Comparison of ENCODE assay signal across 24 cellular contexts in genomic region chr9:78324682-78325081, GRCh38.
"Had no signal": no experiment of that assay in that cellular context is flagged by ENCODE, and none has a peak within 500 bp of the region (broad histone marks: within the 10 kb centered on the region; RNA-seq: fewer than 3 reads in every experiment).

No MANE protein-coding gene starts in this region.

- H3K36me3 ChIP-seq: ascending aorta, esophagus muscularis mucosa, heart right ventricle, sigmoid colon, thoracic aorta, upper lobe of left lung had no signal

- H3K9me3 ChIP-seq: ascending aorta, esophagus muscularis mucosa, gastroesophageal sphincter, sigmoid colon, thoracic aorta, upper lobe of left lung had no signal

- H3K9me3 Mint-ChIP-seq: activated CD4-positive, alpha-beta T cell treated with anti-CD3 and anti-CD28 coated beads, Interleukin-2, amount 10 ng/mL, durations not matched to agents 7 days and 5 days; activated T-cell treated with anti-CD3 and anti-CD28 coated beads, Interleukin-2, amount 50 U/mL, for 4 hours; dendritic cell treated with granulocyte-macrophage colony-stimulating factor and Interleukin-4, amounts not matched to agents 40 ng/mL and 50 ng/mL, for 4 days; immature natural killer cell; T-helper 2 cell treated with Interferon-gamma antibody and Interleukin-4, amounts not matched to agents 5 μg/mL and 100 μg/mL, for 36 hours had no signal

- H3K4me1 ChIP-seq: ascending aorta, upper lobe of left lung had no signal

- FAIRE-seq: endothelial cell of umbilical vein, TTC549 had no signal

- H3K4me3 ChIP-seq: ascending aorta, esophagus muscularis mucosa, gastroesophageal sphincter, heart right ventricle, sigmoid colon, thoracic aorta, upper lobe of left lung had no signal

- H3K27ac Mint-ChIP-seq: activated CD4-positive, alpha-beta T cell treated with anti-CD3 and anti-CD28 coated beads, Interleukin-2, amount 10 ng/mL, durations not matched to agents 7 days and 5 days; dendritic cell treated with granulocyte-macrophage colony-stimulating factor and Interleukin-4, amounts not matched to agents 40 ng/mL and 50 ng/mL, for 4 days; immature natural killer cell; memory B cell; stimulated activated memory B cell treated with anti-CD40 and anti-IgM and Interleukin-4, amounts not matched to agents 10 μg/mL and 1 μg/mL and 100 μg/mL, for 72 hours had no signal

- H3K4me3 Mint-ChIP-seq: activated CD4-positive, alpha-beta T cell treated with anti-CD3 and anti-CD28 coated beads, Interleukin-2, amount 10 ng/mL, durations not matched to agents 7 days and 5 days; activated CD8-positive, alpha-beta T cell treated with anti-CD3 and anti-CD28 coated beads, Interleukin-2, amount 10 ng/mL, durations not matched to agents 7 days and 5 days; activated T-cell treated with anti-CD3 and anti-CD28 coated beads, Interleukin-2, amount 50 U/mL, for 4 hours; dendritic cell treated with granulocyte-macrophage colony-stimulating factor and Interleukin-4, amounts not matched to agents 40 ng/mL and 50 ng/mL, for 4 days; immature natural killer cell; memory B cell; stimulated activated memory B cell treated with anti-CD40 and anti-IgM and Interleukin-4, amounts not matched to agents 10 μg/mL and 1 μg/mL and 100 μg/mL, for 72 hours; T-helper 2 cell treated with Interferon-gamma antibody and Interleukin-4, amounts not matched to agents 5 μg/mL and 100 μg/mL, for 36 hours had no signal

- H3K4me1 Mint-ChIP-seq: immature natural killer cell; memory B cell; stimulated activated memory B cell treated with anti-CD40 and anti-IgM and Interleukin-4, amounts not matched to agents 10 μg/mL and 1 μg/mL and 100 μg/mL, for 72 hours had no signal

- H3K27ac ChIP-seq: ascending aorta, gastroesophageal sphincter, heart right ventricle, thoracic aorta, upper lobe of left lung had no signal

- DNase-seq: activated CD4-positive, alpha-beta T cell treated with anti-CD3 and anti-CD28 coated beads, Interleukin-2, amount 10 ng/mL, durations not matched to agents 7 days and 5 days; activated CD8-positive, alpha-beta memory T cell treated with anti-CD3 and anti-CD28 coated beads, Interleukin-2, amount 50 U/mL, for 4 hours; activated CD8-positive, alpha-beta T cell treated with anti-CD3 and anti-CD28 coated beads, Interleukin-2, amount 10 ng/mL, durations not matched to agents 7 days and 5 days; activated effector memory CD4-positive, alpha-beta T cell treated with anti-CD3 and anti-CD28 coated beads, Interleukin-2, amount 50 U/mL, for 16 hours; activated naive CD4-positive, alpha-beta T cell treated with anti-CD3 and anti-CD28 coated beads, Interleukin-2, amount 50 U/mL, for 16 hours; activated T-cell treated with anti-CD3 and anti-CD28 coated beads, Interleukin-2, amount 50 U/mL, for 4 hours; cerebellar nuclear complex; effector memory CD4-positive, alpha-beta T cell; heart right ventricle; immature natural killer cell; sigmoid colon; stimulated activated CD4-positive, alpha-beta T cell treated with anti-CD3 and anti-CD28 coated beads, Interleukin-4, amount 100 ng/mL, for 4 hours; upper lobe of left lung had no signal

- H3K27me3 ChIP-seq: ascending aorta, esophagus muscularis mucosa, gastroesophageal sphincter, heart right ventricle, sigmoid colon, upper lobe of left lung had no signal

- H3K27me3 Mint-ChIP-seq: activated CD4-positive, alpha-beta T cell treated with anti-CD3 and anti-CD28 coated beads, Interleukin-2, amount 10 ng/mL, durations not matched to agents 7 days and 5 days; dendritic cell treated with granulocyte-macrophage colony-stimulating factor and Interleukin-4, amounts not matched to agents 40 ng/mL and 50 ng/mL, for 4 days; memory B cell; naive thymus-derived CD4-positive, alpha-beta T cell; stimulated activated memory B cell treated with anti-CD40 and anti-IgM and Interleukin-4, amounts not matched to agents 10 μg/mL and 1 μg/mL and 100 μg/mL, for 72 hours had no signal

- ATAC-seq: activated CD8-positive, alpha-beta T cell treated with anti-CD3 and anti-CD28 coated beads, Interleukin-2, amount 10 ng/mL, durations not matched to agents 7 days and 5 days; activated T-cell treated with anti-CD3 and anti-CD28 coated beads, Interleukin-2, amount 50 U/mL, for 4 hours; naive thymus-derived CD4-positive, alpha-beta T cell; stimulated activated memory B cell treated with anti-CD40 and anti-IgM and Interleukin-4, amounts not matched to agents 10 μg/mL and 1 μg/mL and 100 μg/mL, for 72 hours had no signal
